Comparison of ENCODE assay signal across 8 cellular contexts in the genomic region with DNA sequence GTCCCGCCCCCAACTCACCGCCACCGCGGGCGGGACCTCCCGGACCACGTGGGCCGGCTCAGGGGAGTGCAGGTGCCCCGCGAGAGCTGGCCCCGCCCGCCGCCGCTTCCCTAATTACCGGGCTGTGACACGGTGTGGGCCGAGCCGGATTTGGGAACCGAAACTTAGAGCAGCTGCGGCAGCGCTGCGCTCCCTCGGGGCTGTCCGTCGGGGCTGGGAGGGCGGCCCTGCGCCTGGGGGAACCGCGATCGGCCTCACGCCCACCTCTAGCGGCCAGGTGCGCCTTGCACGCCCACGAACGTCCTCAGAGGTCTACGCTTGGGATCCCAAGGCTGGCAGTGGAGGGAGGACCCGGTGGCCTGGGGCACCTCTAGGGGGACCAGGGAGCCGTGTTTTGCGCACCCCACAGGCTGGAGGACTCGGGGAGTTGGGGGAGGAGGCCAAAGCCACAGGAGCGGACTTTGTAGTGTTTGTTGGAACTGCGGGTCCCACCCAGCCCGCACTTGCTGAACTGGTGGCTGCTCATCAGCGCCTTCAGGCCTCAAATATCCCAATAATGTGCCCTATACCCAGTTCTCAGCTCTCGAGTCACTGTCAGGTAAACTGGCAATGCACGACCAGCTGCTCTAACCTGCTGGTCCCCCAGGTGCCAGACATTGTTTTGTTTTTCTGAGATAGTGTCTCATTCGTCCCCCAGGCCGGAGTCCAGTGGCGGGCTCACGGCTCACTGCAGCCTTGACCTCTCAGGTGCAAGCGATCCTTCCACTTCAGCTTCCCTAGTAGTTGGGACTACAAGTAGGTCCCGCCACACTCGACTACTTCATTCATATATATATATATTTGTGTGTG. TPM values are rescaled to one million over a fixed set of nuclear protein-coding genes. Genes with fewer than 3 reads are reported as not detected.
A peak's percentile ranks its signal among the peaks of the same experiment; 100 is the strongest.
DNase-seq lines count a peak whose midpoint lies in the region; ATAC-seq, FAIRE-seq and TF ChIP-seq lines count a peak whose summit lies in the region.

No MANE protein-coding gene starts in this region.

- peak overlapping the region; percentile 86 to 96 (median 88) for H3K4me3 Mint-ChIP-seq in CD4-positive, alpha-beta memory T cell

- H3K4me1 ChIP-seq in CD4-positive, alpha-beta memory T cell (ENCODE audit: insufficient read depth, low read length), result peaks cover 76% of the 10 kb centered on the region
- H3K4me1 ChIP-seq in OCI-LY3 (ENCODE audit: low read length) (peaks cover 70% of the 10 kb centered on the region), pancreas (peaks cover 31 to 59% (median 31%) of the 10 kb centered on the region in 3 donors), tibial nerve (peaks cover 0 to 93% (median 78%) of the 10 kb centered on the region in 4 donors)

- intact Hi-C loops in CD4-positive, alpha-beta memory T cell (cut with micrococcal nuclease), result loop anchor here (2.0 kb wide), 1 partner anchor 54 kb away; the partner anchor contains the start of gene CDK11A
- intact Hi-C loops in pancreas (cut with DNase I), result no loop called here

- no peaks in the 10 kb centered on the region for H3K27me3 Mint-ChIP-seq in CD4-positive, alpha-beta memory T cell

- no peaks in the 10 kb centered on the region for H3K36me3 ChIP-seq in CD4-positive, alpha-beta memory T cell (ENCODE audit: insufficient read depth, low read length)
- peaks cover 10% of the 10 kb centered on the region for H3K36me3 ChIP-seq in OCI-LY3 (replicated peaks; ENCODE audit: low read depth, low read length)
- H3K36me3 ChIP-seq in pancreas, result no peaks in the 10 kb centered on the region
- H3K36me3 ChIP-seq in tibial nerve, result no peaks in the 10 kb centered on the region

- TF ChIP-seq POLR2A in tibial nerve (IDR thresholded peaks at IDR 0.05), result no peak

- H4K20me1 ChIP-seq in OCI-LY3 (ENCODE audit: insufficient read depth, low read length), result peaks cover 18% of the 10 kb centered on the region

- 12 to 16% methylated on average over 52 to 54 of the region's 54 CpGs for WGBS in pancreas, 2 donors
- 22 to 64% methylated on average over 13 to 42 of the region's 54 CpGs for WGBS in tibial nerve, 2 donors

- H3K4me2 ChIP-seq in OCI-LY3 (ENCODE audit: low read length), result peak overlapping the region; percentile 83

- no peak overlapping the region for H2AFZ ChIP-seq in OCI-LY3 (ENCODE audit: low read depth, low read length)

- TF ChIP-seq CTCF in OCI-LY3 (IDR thresholded peaks at IDR 0.05; ENCODE audit: low read depth, low read length), result peak; percentile 40
- TF ChIP-seq CTCF in pancreas (IDR thresholded peaks at IDR 0.05), result no peak
- peak in 2 of 5 experiments; percentile 11 to 25 for TF ChIP-seq CTCF in tibial nerve (IDR thresholded peaks at IDR 0.05)

- CTCF ChIA-PET in CD4-positive, alpha-beta memory T cell (lab: Charles Lee; ENCODE audit: partially characterized antibody), result interaction anchor here (1.4 to 2.1 kb wide), 5 partner anchors 16 to 131 kb away, joined by 3 to 15 read pairs (median 4); no protein-coding TSS in a partner anchor

- peaks cover 0 to 3% (median 0%) of the 10 kb centered on the region in 8 donors for H3K9me3 Mint-ChIP-seq in CD4-positive, alpha-beta memory T cell

- no peaks in the 10 kb centered on the region for H3K27me3 ChIP-seq in CD4-positive, alpha-beta memory T cell (ENCODE audit: insufficient read depth, low read length)
- no peaks in the 10 kb centered on the region for H3K27me3 ChIP-seq in OCI-LY3 (ENCODE audit: low read depth, low read length)
- H3K27me3 ChIP-seq in pancreas, result no peaks in the 10 kb centered on the region
- no peaks in the 10 kb centered on the region for H3K27me3 ChIP-seq in tibial nerve

- DNase-seq in CD4-positive, alpha-beta memory T cell, result peak; percentile 73 to 87 (median 76)
- DNase-seq in GM19238 (ENCODE audit: insufficient read length, low spot score) (peak; percentile 93), activated T-helper 1 cell treated with Interleukin-2 at 50 U/mL for 16 hours (ENCODE audit: low read depth) (peak; percentile 62), frontal cortex (ENCODE audit: low spot score in 2 of 2) (peak; percentile 66), pancreas (peak; percentile 77 to 91 (median 86)), tibial nerve (ENCODE audit: low spot score in 2 of 2) (peak; percentile 53 to 56)

- H3K9me3 ChIP-seq in CD4-positive, alpha-beta memory T cell (ENCODE audit: control insufficient read depth in 1 of 2, low read length in 2 of 2), result no peaks in the 10 kb centered on the region
- H3K9me3 ChIP-seq in OCI-LY3 (ENCODE audit: insufficient read depth, low read length) (no peaks in the 10 kb centered on the region), pancreas (no peaks in the 10 kb centered on the region), tibial nerve (no peaks in the 10 kb centered on the region)

- peak overlapping the region; percentile 36 to 72 for H3K4me3 ChIP-seq in CD4-positive, alpha-beta memory T cell (ENCODE audit: low read length in 2 of 2)
- H3K4me3 ChIP-seq in OCI-LY3 (ENCODE audit: low read length), result peak overlapping the region; percentile 91
- H3K4me3 ChIP-seq in pancreas, result peak overlapping the region; percentile 65 to 86 (median 71)
- H3K4me3 ChIP-seq in tibial nerve, result peak overlapping the region; percentile 46 to 91 (median 66)

- peaks cover 0 to 10% of the 10 kb centered on the region in 2 donors for H3K36me3 Mint-ChIP-seq in CD4-positive, alpha-beta memory T cell

- peak overlapping the region; percentile 93 to 98 (median 95) for H3K27ac Mint-ChIP-seq in CD4-positive, alpha-beta memory T cell

- no peak for TF ChIP-seq EP300 in tibial nerve (IDR thresholded peaks at IDR 0.05)

- peaks cover 42% of the 10 kb centered on the region for H3K79me2 ChIP-seq in OCI-LY3 (ENCODE audit: low read length)

- H3K4me1 Mint-ChIP-seq in CD4-positive, alpha-beta memory T cell, result peaks cover 49 to 76% (median 63%) of the 10 kb centered on the region in 4 donors

- FAIRE-seq in frontal cortex (lab: Jason Lieb, UNC), result no peak
- no peak for FAIRE-seq in pancreas (lab: Jason Lieb, UNC)

- POLR2A ChIA-PET in CD4-positive, alpha-beta memory T cell (lab: Charles Lee; ENCODE audit: partially characterized antibody), result interaction anchor here (0.7 to 2.7 kb wide), 12 partner anchors 12 to 404 kb away, joined by 3 to 22 read pairs (median 5); partner anchors contain the start of genes AURKAIP1, CDK11A and SLC35E2B

- H3K9ac ChIP-seq in OCI-LY3 (ENCODE audit: low read length), result peak overlapping the region; percentile 78

- peak overlapping the region; percentile 78 for H3K27ac ChIP-seq in CD4-positive, alpha-beta memory T cell (ENCODE audit: low read depth, low read length)
- H3K27ac ChIP-seq in OCI-LY3 (ENCODE audit: low read length) (peak overlapping the region; percentile 91), pancreas (peak overlapping the region; percentile 62 to 89 (median 82)), tibial nerve (peak overlapping the region in 3 of 4 donors; percentile 84 to 96 (median 89))

- peak; percentile 74 for ATAC-seq in HG03432 (IDR thresholded peaks at IDR 0.05; ENCODE audit: unreplicated experiment)
- peak; percentile 57 to 66 (median 58) for ATAC-seq in pancreas

RNA-seq across cellular contexts. Expression of gene NADK, which starts 0.8 kb away (rescaled TPM):
- total RNA-seq in CD4-positive, alpha-beta memory T cell, result 10 to 100 TPM; 48.9 to 56.0 TPM
- 10 to 100 TPM; 21.0 to 28.1 TPM for polyA plus RNA-seq in CD4-positive, alpha-beta memory T cell
- total RNA-seq in frontal cortex, result 23.2 TPM
- 10 to 100 TPM; 27.8 to 55.9 (median 39.0) TPM for total RNA-seq in pancreas
- 10 to 100 TPM; 46.9 to 63.3 TPM for polyA plus RNA-seq in pancreas
- total RNA-seq in tibial nerve, result 100 to 1,000 TPM; 111 to 145 (median 119) TPM

RNA-seq across cellular contexts. Expression of gene CDK11A, which starts 54.9 kb away (rescaled TPM):
- 100 to 1,000 TPM; 148 to 162 TPM for total RNA-seq in CD4-positive, alpha-beta memory T cell
- 10 to 100 TPM in 1 of 2 donors, 1 to 10 TPM in 1; 7.2 to 24.0 TPM for polyA plus RNA-seq in CD4-positive, alpha-beta memory T cell
- total RNA-seq in frontal cortex (18.3 TPM), pancreas (10 to 100 TPM; 13.2 to 22.0 (median 16.7) TPM), tibial nerve (10 to 100 TPM; 36.1 to 71.1 (median 54.6) TPM)
- polyA plus RNA-seq in pancreas, result 100 to 1,000 TPM in 1 of 2 donors, 10 to 100 TPM in 1; 63.5 to 111 TPM

Comparison
In these comparisons a context has a peak if more than half of its experiments do, and no peak if none do; other contexts are left out.
1. Peak in every context shown above with its lines: DNase-seq, ATAC-seq, H3K4me3 ChIP-seq and H3K27ac ChIP-seq.